ENCODE assay signal across 17 cellular contexts in the genomic region with DNA sequence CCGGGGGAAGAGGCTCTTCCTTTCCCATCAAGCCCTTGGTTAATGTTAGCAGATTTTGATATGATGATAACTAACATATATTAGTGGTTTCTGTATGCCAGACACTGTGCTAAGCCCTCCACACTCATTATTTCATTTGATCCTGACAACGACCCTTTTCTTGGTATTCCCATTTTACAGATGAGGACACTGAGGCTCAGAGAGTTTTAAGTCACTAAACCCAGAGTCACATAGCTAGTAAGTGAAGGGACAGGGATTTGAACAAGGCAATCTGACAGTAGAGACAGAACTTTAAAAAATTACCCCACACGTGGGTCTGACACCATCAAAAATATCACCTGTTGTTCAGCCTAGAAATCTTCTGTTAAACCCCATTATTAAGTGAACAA. TPM values are rescaled to one million over a fixed set of nuclear protein-coding genes. Genes with fewer than 3 reads are reported as not detected.
A peak's percentile ranks its signal among the peaks of the same experiment; 100 is the strongest.
DNase-seq lines count a peak whose midpoint lies in the region; TF ChIP-seq lines count a peak whose summit lies in the region.
"Had no signal": no experiment of that assay in that cellular context is flagged by ENCODE, and none has a peak within 500 bp of the region (broad histone marks: within the 10 kb centered on the region; RNA-seq: fewer than 3 reads in every experiment).

No MANE protein-coding gene starts in this region.

- peaks cover 47% of the 10 kb centered on the region for H3K36me3 Mint-ChIP-seq in activated CD4-positive, alpha-beta T cell treated with anti-CD3 and anti-CD28 coated beads, Interleukin-2, amount 10 ng/mL, durations not matched to agents 24 days and 14 days (ENCODE audit: low read depth)
- H3K36me3 Mint-ChIP-seq: CD14-positive monocyte; CD4-positive, alpha-beta memory T cell had no signal

- peaks cover 12% of the 10 kb centered on the region for H3K4me1 Mint-ChIP-seq in activated CD4-positive, alpha-beta T cell treated with anti-CD3 and anti-CD28 coated beads, Interleukin-2, amount 10 ng/mL, durations not matched to agents 24 days and 14 days
- H3K4me1 Mint-ChIP-seq: CD14-positive monocyte; CD4-positive, alpha-beta memory T cell; GM23338 had no signal

- no peak for TF ChIP-seq POLR2A in stomach (IDR thresholded peaks at IDR 0.05)

- H3K27me3 ChIP-seq in OCI-LY1 (ENCODE audit: insufficient read depth, low read length) (no peaks in the 10 kb centered on the region), hepatocyte (no peaks in the 10 kb centered on the region), stomach (no peaks in the 10 kb centered on the region)
- H3K27me3 ChIP-seq: BLaER1 had no signal

- H3K27ac ChIP-seq in OCI-LY1 (ENCODE audit: low read depth, low read length, poor library complexity, severe bottlenecking) = peak overlapping the region; percentile 90
- H3K27ac ChIP-seq in hepatocyte = peak overlapping the region; percentile 4
- peak overlapping the region in 4 of 5 donors; percentile 47 to 88 (median 73) for H3K27ac ChIP-seq in stomach
- H3K27ac ChIP-seq: A549, BLaER1 had no signal

- intact Hi-C loops in activated CD4-positive, alpha-beta T cell treated with anti-CD3 and anti-CD28 coated beads, Interleukin-2, amount 10 ng/mL, durations not matched to agents 24 days and 14 days (cut with micrococcal nuclease) = loop anchor here (5.0 kb wide), 1 partner anchor 74 kb away; no protein-coding TSS in a partner anchor
- intact Hi-C loops in stomach (cut with DNase I; ENCODE audit: low total_unique reads) = no loop called here

- H3K79me2 ChIP-seq in OCI-LY1 (ENCODE audit: insufficient read depth, low read length) (peaks cover 7% of the 10 kb centered on the region; the same call in 1 of the 2 replicates), hepatocyte (no peaks in the 10 kb centered on the region)

- no peaks in the 10 kb centered on the region for H3K27me3 Mint-ChIP-seq in activated CD4-positive, alpha-beta T cell treated with anti-CD3 and anti-CD28 coated beads, Interleukin-2, amount 10 ng/mL, durations not matched to agents 24 days and 14 days
- H3K27me3 Mint-ChIP-seq: CD4-positive, alpha-beta memory T cell had no signal

- H4K20me1 ChIP-seq in OCI-LY1 (ENCODE audit: insufficient read depth, low read length) (no peaks in the 10 kb centered on the region), hepatocyte (ENCODE audit: insufficient read depth, poor library complexity, severe bottlenecking) (no peaks in the 10 kb centered on the region)

- H3K4me3 Mint-ChIP-seq in activated CD4-positive, alpha-beta T cell treated with anti-CD3 and anti-CD28 coated beads, Interleukin-2, amount 10 ng/mL, durations not matched to agents 24 days and 14 days = no peak overlapping the region
- H3K4me3 Mint-ChIP-seq: CD14-positive monocyte; CD4-positive, alpha-beta memory T cell; GM23338 had no signal

- H3K4me2 ChIP-seq in OCI-LY1 (ENCODE audit: low read length) (no peak overlapping the region), hepatocyte (no peak overlapping the region)
- H3K4me2 ChIP-seq: A549, BLaER1, GM23338 had no signal

- H3F3A ChIP-seq in OCI-LY1 (ENCODE audit: insufficient read depth, low read length) = 0 out of 2 replicates have a peak, but pooled peaks cover 3% of the 10 kb centered on the region

- no peak overlapping the region for H3K4me3 ChIP-seq in OCI-LY1 (ENCODE audit: low read depth, low read length, poor library complexity, severe bottlenecking)
- no peak overlapping the region for H3K4me3 ChIP-seq in hepatocyte
- no peak overlapping the region for H3K4me3 ChIP-seq in stomach
- H3K4me3 ChIP-seq: A549, BLaER1, GM23338 had no signal

- no peak for TF ChIP-seq CTCF in OCI-LY1 (IDR thresholded peaks at IDR 0.05; ENCODE audit: low read length)
- no peak for TF ChIP-seq CTCF in hepatocyte (IDR thresholded peaks at IDR 0.05; ENCODE audit: poor library complexity)
- TF ChIP-seq CTCF in stomach (IDR thresholded peaks at IDR 0.05) = no peak

- H3K9me3 ChIP-seq in OCI-LY1 (ENCODE audit: low read length) (no peaks in the 10 kb centered on the region), hepatocyte (ENCODE audit: low read depth) (no peaks in the 10 kb centered on the region), stomach (no peaks in the 10 kb centered on the region)
- H3K9me3 ChIP-seq: A549 had no signal

- no peak overlapping the region for H3K9ac ChIP-seq in OCI-LY1 (ENCODE audit: low read length)
- H3K9ac ChIP-seq: BLaER1 had no signal

- peaks cover 76% of the 10 kb centered on the region for H3K4me1 ChIP-seq in OCI-LY1 (ENCODE audit: insufficient read depth, low read length, severe bottlenecking)
- H3K4me1 ChIP-seq in hepatocyte (ENCODE audit: insufficient read depth) = peaks cover 40% of the 10 kb centered on the region
- peaks cover 26 to 58% (median 48%) of the 10 kb centered on the region in 4 donors for H3K4me1 ChIP-seq in stomach
- H3K4me1 ChIP-seq: A549 had no signal

- TF ChIP-seq EP300 in stomach (IDR thresholded peaks at IDR 0.05) = no peak

- no peak overlapping the region for H2AFZ ChIP-seq in OCI-LY1 (ENCODE audit: low read length)
- no peak overlapping the region for H2AFZ ChIP-seq in hepatocyte
- H2AFZ ChIP-seq: GM23338 had no signal

- H3K9me3 Mint-ChIP-seq in activated CD4-positive, alpha-beta T cell treated with anti-CD3 and anti-CD28 coated beads, Interleukin-2, amount 10 ng/mL, durations not matched to agents 24 days and 14 days = no peaks in the 10 kb centered on the region
- H3K9me3 Mint-ChIP-seq: CD4-positive, alpha-beta memory T cell; GM23338 had no signal

- H3K36me3 ChIP-seq in OCI-LY1 (ENCODE audit: insufficient read depth, low read length) = peaks cover 100% of the 10 kb centered on the region
- H3K36me3 ChIP-seq in hepatocyte (replicated peaks; ENCODE audit: insufficient read depth, low read depth) = no peaks in the 10 kb centered on the region
- no peaks in the 10 kb centered on the region for H3K36me3 ChIP-seq in stomach

- WGBS in hepatocyte (ENCODE audit: low lambda C conversion rate, missing lambda C conversion rate) = 91% methylated on average over 3 of the region's 3 CpGs
- 40 to 64% (median 48%) methylated on average over 3 of the region's 3 CpGs for WGBS in stomach, 5 donors

- no peak for DNase-seq in activated CD4-positive, alpha-beta T cell treated with anti-CD3 and anti-CD28 coated beads, Interleukin-2, amount 10 ng/mL, durations not matched to agents 24 days and 14 days
- DNase-seq in activated CD4-positive, alpha-beta T cell treated with anti-CD3 and anti-CD28 coated beads, Interleukin-2, amount 50 U/mL, for 1 hour = no peak
- DNase-seq in hepatocyte (ENCODE audit: low spot score) (no peak), stomach (no peak), EL (no peak), RPMI8226 (no peak)
- DNase-seq: AML-193; CD4-positive, alpha-beta memory T cell; DMS79; GF-D8; HCEC 1CT had no signal

- H3K27ac Mint-ChIP-seq in activated CD4-positive, alpha-beta T cell treated with anti-CD3 and anti-CD28 coated beads, Interleukin-2, amount 10 ng/mL, durations not matched to agents 24 days and 14 days = peak overlapping the region; percentile 59
- H3K27ac Mint-ChIP-seq: CD14-positive monocyte; CD4-positive, alpha-beta memory T cell; GM23338 had no signal

- H3K9me2 ChIP-seq in OCI-LY1 (ENCODE audit: low read depth, low read length) (no peaks in the 10 kb centered on the region), hepatocyte (replicated peaks; ENCODE audit: insufficient read depth) (no peaks in the 10 kb centered on the region)

RNA-seq across cellular contexts. Expression of a gene that starts 22.4 kb away (rescaled TPM):
- total RNA-seq in activated CD4-positive, alpha-beta T cell treated with anti-CD3 and anti-CD28 coated beads, Interleukin-2, amount 10 ng/mL, durations not matched to agents 24 days and 14 days = 65.6 and 68.9 TPM in 2 replicates
- total RNA-seq in hepatocyte = 0.08 and 0.23 TPM in 2 replicates
- polyA plus RNA-seq in hepatocyte = 0.06 TPM in 1 of 2 replicates, not detected in the other
- total RNA-seq in stomach = 10 to 100 TPM in 2 of 5 donors, 1 to 10 TPM in 2, not detected in 1; 2.8 to 43.2 (median 14.8) TPM
- polyA plus RNA-seq in stomach = 10 to 100 TPM in 1 of 3 donors, 1 to 10 TPM in 2; 7.0 to 12.3 (median 8.8) TPM
- total RNA-seq: Daoy, GM23338 had no signal
- polyA plus RNA-seq: A549, GM23338 had no signal

RNA-seq across cellular contexts. Expression of a gene that starts 58.3 kb away (rescaled TPM):
- total RNA-seq in activated CD4-positive, alpha-beta T cell treated with anti-CD3 and anti-CD28 coated beads, Interleukin-2, amount 10 ng/mL, durations not matched to agents 24 days and 14 days = 0.21 and 0.37 TPM in 2 replicates
- 2.5 and 3.6 TPM in 2 replicates for total RNA-seq in hepatocyte
- polyA plus RNA-seq in hepatocyte = 3.0 and 9.9 TPM in 2 replicates
- 1 to 10 TPM in 4 of 5 donors, under 1 TPM in 1; 0.58 to 7.6 (median 3.1) TPM for total RNA-seq in stomach
- 10 to 100 TPM in 1 of 3 donors, 1 to 10 TPM in 2; 3.3 to 10.1 (median 4.3) TPM for polyA plus RNA-seq in stomach
- total RNA-seq: CD4-positive, alpha-beta memory T cell; Daoy had no signal
- polyA plus RNA-seq: CD14-positive monocyte; CD4-positive, alpha-beta memory T cell had no signal

Comparison
In these comparisons a context has a peak if more than half of its experiments do, and no peak if none do; other contexts are left out.
1. H3K27ac ChIP-seq: peak in every context shown above with its lines; median percentile 90 in OCI-LY1; 73 in stomach; 4 in hepatocyte.